ENCODE assay signal across 1 cellular context in genomic region chr7:70700055-70700934, GRCh38.
A peak's percentile ranks its signal among the peaks of the same experiment; 100 is the strongest.
TF ChIP-seq lines count a peak whose summit lies in the region.

No MANE protein-coding gene starts in this region.

TF ChIP-seq in H1, 55 proteins besides CTCF, POLR2A, EP300 and RAD21:
- TF ChIP-seq NANOG (IDR thresholded peaks at IDR 0.05; ENCODE audit: insufficient read depth, low read depth, low read length, poor library complexity, severe bottlenecking) (peak; percentile 34), USF2 (IDR thresholded peaks at IDR 0.05; ENCODE audit: low read length) (no peak), PHF8 (conservative IDR thresholded peaks at IDR 0.05; ENCODE audit: low read depth, low read length) (no peak), TBP (IDR thresholded peaks at IDR 0.05; ENCODE audit: low read depth, low read length) (peak; percentile 66), CHD1 (IDR thresholded peaks at IDR 0.05; ENCODE audit: low read depth, low read length) (0 out of 2 replicates have a peak, but pooled peaks have one; percentile 28), SUZ12 (IDR thresholded peaks at IDR 0.05; ENCODE audit: low read length) (no peak), BCL11A (IDR thresholded peaks at IDR 0.05; ENCODE audit: low read depth in 2 of 2, low read length in 2 of 2) (no peak), POU5F1 (IDR thresholded peaks at IDR 0.05; ENCODE audit: low read depth, low read length) (peak; percentile 73; the same call in 1 of the 2 replicates), CHD7 (IDR thresholded peaks at IDR 0.05; ENCODE audit: insufficient replicate concordance, low read length) (peak; percentile 94), BRCA1 (IDR thresholded peaks at IDR 0.05; ENCODE audit: low read depth, low read length) (no peak), TCF12 (IDR thresholded peaks at IDR 0.05; ENCODE audit: low read depth, low read length) (peak; percentile 69; the same call in 1 of the 2 replicates), JUND (IDR thresholded peaks at IDR 0.05; ENCODE audit: low read length) (no peak), TEAD4 (IDR thresholded peaks at IDR 0.05; ENCODE audit: low read depth, low read length) (no peak), MAX (IDR thresholded peaks at IDR 0.05) (peak; percentile 5; the same call in 1 of the 2 replicates), ATF2 (IDR thresholded peaks at IDR 0.05; ENCODE audit: low read length) (peak; percentile 10; the same call in 1 of the 2 replicates), CEBPB (IDR thresholded peaks at IDR 0.05; ENCODE audit: low read depth, low read length) (no peak), SP1 (IDR thresholded peaks at IDR 0.05; ENCODE audit: low read depth, low read length) (peak; percentile 17; the same call in 1 of the 2 replicates), POLR2AphosphoS5 (IDR thresholded peaks at IDR 0.05; ENCODE audit: low read depth, low read length) (peak; percentile 43; the same call in 1 of the 2 replicates), TAF7 (optimal IDR thresholded peaks at IDR 0.05; ENCODE audit: borderline replicate concordance, low read depth, low read length) (no peak), GTF2F1 (IDR thresholded peaks at IDR 0.05; ENCODE audit: borderline replicate concordance, low read depth, low read length) (0 out of 2 replicates have a peak, but pooled peaks have one; percentile 27), GABPA (IDR thresholded peaks at IDR 0.05; ENCODE audit: borderline replicate concordance, insufficient read depth, low read length) (no peak), SIN3A (conservative IDR thresholded peaks at IDR 0.05 in 1 of 2, IDR thresholded peaks at IDR 0.05 in 1 of 2; ENCODE audit: low read depth in 1 of 2, low read length in 2 of 2) (peak; percentile 69 to 88), CBX5 (IDR thresholded peaks at IDR 0.05; ENCODE audit: low read depth, low read length) (no peak), RBBP5 (IDR thresholded peaks at IDR 0.05; ENCODE audit: borderline replicate concordance, low read depth, low read length) (no peak), TAF1 (IDR thresholded peaks at IDR 0.05; ENCODE audit: low read depth, low read length) (no peak), RXRA (IDR thresholded peaks at IDR 0.05; ENCODE audit: insufficient read depth, low read depth, low read length) (no peak), YY1 (IDR thresholded peaks at IDR 0.05; ENCODE audit: low read depth, low read length) (0 out of 2 replicates have a peak, but pooled peaks have one; percentile 28), MAFK (IDR thresholded peaks at IDR 0.05; ENCODE audit: low read depth, low read length) (0 out of 2 replicates have a peak, but pooled peaks have one; percentile 31), SRF (IDR thresholded peaks at IDR 0.05; ENCODE audit: low read depth, low read length) (no peak), FOSL1 (IDR thresholded peaks at IDR 0.05; ENCODE audit: insufficient read depth, low read depth, low read length) (no peak), HDAC2 (IDR thresholded peaks at IDR 0.05; ENCODE audit: borderline replicate concordance in 1 of 2, low read depth in 2 of 2, low read length in 2 of 2) (peak; percentile 64 to 95; a peak in 2 of 4 replicates), BACH1 (IDR thresholded peaks at IDR 0.05; ENCODE audit: low read length) (no peak)
TF ChIP-seq in H1: peak in this region for 15.
